ENCODE assay signal across 1 cellular context in the genomic region with DNA sequence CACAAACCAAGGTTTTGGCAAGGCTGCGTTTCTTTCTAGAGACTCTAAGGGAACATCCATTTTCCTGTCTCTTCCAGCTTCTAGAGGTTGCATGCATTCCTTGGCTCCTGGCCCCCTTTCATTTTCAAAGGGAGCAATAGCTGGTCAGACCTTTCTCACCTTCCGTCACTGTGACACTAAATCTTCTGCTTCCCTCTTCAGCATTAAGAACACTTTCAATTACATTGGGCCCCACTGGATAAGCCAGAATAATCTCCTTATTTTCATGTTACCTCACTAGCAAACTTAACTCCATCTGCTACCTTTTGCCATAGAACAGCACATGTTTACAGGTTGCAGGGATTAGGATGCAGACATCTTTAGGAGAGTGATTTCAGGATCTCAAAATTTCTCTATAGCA.
TF ChIP-seq lines count a peak whose summit lies in the region.

No MANE protein-coding gene starts in this region.

TF ChIP-seq in GM23338, 12 proteins besides CTCF, POLR2A, EP300 and RAD21 (continued from another document):
- TF ChIP-seq, protein P1, sequence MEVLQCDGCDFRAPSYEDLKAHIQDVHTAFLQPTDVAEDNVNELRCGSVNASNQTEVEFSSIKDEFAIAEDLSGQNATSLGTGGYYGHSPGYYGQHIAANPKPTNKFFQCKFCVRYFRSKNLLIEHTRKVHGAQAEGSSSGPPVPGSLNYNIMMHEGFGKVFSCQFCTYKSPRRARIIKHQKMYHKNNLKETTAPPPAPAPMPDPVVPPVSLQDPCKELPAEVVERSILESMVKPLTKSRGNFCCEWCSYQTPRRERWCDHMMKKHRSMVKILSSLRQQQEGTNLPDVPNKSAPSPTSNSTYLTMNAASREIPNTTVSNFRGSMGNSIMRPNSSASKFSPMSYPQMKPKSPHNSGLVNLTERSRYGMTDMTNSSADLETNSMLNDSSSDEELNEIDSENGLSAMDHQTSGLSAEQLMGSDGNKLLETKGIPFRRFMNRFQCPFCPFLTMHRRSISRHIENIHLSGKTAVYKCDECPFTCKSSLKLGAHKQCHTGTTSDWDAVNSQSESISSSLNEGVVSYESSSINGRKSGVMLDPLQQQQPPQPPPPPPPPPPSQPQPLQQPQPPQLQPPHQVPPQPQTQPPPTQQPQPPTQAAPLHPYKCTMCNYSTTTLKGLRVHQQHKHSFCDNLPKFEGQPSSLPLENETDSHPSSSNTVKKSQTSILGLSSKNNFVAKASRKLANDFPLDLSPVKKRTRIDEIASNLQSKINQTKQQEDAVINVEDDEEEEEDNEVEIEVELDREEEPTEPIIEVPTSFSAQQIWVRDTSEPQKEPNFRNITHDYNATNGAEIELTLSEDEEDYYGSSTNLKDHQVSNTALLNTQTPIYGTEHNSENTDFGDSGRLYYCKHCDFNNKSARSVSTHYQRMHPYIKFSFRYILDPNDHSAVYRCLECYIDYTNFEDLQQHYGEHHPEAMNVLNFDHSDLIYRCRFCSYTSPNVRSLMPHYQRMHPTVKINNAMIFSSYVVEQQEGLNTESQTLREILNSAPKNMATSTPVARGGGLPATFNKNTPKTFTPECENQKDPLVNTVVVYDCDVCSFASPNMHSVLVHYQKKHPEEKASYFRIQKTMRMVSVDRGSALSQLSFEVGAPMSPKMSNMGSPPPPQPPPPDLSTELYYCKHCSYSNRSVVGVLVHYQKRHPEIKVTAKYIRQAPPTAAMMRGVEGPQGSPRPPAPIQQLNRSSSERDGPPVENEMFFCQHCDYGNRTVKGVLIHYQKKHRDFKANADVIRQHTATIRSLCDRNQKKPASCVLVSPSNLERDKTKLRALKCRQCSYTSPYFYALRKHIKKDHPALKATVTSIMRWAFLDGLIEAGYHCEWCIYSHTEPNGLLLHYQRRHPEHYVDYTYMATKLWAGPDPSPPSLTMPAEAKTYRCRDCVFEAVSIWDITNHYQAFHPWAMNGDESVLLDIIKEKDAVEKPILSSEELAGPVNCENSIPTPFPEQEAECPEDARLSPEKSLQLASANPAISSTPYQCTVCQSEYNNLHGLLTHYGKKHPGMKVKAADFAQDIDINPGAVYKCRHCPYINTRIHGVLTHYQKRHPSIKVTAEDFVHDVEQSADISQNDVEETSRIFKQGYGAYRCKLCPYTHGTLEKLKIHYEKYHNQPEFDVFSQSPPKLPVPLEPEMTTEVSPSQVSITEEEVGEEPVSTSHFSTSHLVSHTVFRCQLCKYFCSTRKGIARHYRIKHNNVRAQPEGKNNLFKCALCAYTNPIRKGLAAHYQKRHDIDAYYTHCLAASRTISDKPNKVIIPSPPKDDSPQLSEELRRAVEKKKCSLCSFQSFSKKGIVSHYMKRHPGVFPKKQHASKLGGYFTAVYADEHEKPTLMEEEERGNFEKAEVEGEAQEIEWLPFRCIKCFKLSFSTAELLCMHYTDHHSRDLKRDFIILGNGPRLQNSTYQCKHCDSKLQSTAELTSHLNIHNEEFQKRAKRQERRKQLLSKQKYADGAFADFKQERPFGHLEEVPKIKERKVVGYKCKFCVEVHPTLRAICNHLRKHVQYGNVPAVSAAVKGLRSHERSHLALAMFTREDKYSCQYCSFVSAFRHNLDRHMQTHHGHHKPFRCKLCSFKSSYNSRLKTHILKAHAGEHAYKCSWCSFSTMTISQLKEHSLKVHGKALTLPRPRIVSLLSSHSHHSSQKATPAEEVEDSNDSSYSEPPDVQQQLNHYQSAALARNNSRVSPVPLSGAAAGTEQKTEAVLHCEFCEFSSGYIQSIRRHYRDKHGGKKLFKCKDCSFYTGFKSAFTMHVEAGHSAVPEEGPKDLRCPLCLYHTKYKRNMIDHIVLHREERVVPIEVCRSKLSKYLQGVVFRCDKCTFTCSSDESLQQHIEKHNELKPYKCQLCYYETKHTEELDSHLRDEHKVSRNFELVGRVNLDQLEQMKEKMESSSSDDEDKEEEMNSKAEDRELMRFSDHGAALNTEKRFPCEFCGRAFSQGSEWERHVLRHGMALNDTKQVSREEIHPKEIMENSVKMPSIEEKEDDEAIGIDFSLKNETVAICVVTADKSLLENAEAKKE (CRISPR knock-in tag; IDR thresholded peaks at IDR 0.05), result no peak
